In the genomic region with DNA sequence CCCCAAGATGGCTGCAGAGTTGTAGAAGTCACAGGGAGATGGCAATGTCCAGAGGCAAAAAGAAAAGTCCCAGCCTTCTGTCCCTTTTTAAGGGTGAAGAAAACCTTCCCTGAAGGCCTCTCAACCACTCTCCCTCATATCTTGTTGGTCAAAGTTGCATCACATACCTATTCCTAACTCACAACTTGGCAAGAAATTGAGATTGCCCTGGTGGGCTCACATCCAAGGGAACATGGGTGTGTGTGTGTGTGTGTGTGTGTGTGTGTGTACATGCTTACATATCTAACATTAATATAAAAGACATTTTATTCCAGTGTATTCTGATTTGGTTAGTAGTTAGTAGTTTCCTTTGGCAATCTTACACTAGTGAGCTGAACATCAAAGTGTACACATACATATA, we compare ENCODE assay signal across 27 cellular contexts.
"Had no signal": no experiment of that assay in that cellular context is flagged by ENCODE, and none has a peak within 500 bp of the region (broad histone marks: within the 10 kb centered on the region; RNA-seq: fewer than 3 reads in every experiment).

No MANE protein-coding gene starts in this region.

- H3K36me3 ChIP-seq: adrenal gland, SJCRH30 had no signal

- DNase-seq: activated CD4-positive, alpha-beta T cell treated with anti-CD3 and anti-CD28 coated beads for 4 hours; activated CD8-positive, alpha-beta memory T cell treated with anti-CD3 and anti-CD28 coated beads, Interleukin-2, amount 50 U/mL, for 4 hours; activated CD8-positive, alpha-beta T cell treated with anti-CD3 and anti-CD28 coated beads for 36 hours; activated gamma-delta T cell treated with Interleukin-2 at 50 U/mL for 16 hours; activated naive CD4-positive, alpha-beta T cell treated with anti-CD3 and anti-CD28 coated beads, Interleukin-2, amount 10 ng/mL, durations not matched to agents 7 days and 5 days; activated naive CD8-positive, alpha-beta T cell treated with anti-CD3 and anti-CD28 coated beads for 36 hours; activated T-cell treated with anti-CD3 and anti-CD28 coated beads, Interleukin-2, amount 50 U/mL, for 72 hours; adrenal gland; aorta; Karpas-422; NCI-H1048; NCI-H146; NCI-H187 treated with DMSO at 0.1 percent for 48 hours; NCI-H2171; NCI-H2227 treated with DMSO at 0.1 percent for 48 hours; NCI-H510A; NCI-H526 treated with DMSO at 0.1 percent for 48 hours; NK-92 treated with Interleukin-12 subunit alpha and Interleukin-12 subunit beta, amount 100 ng/mL, for 24 hours; OCI-M1; RPMI8226; SJCRH30; SK-N-SH; T-helper 1 cell had no signal

- FAIRE-seq: bronchial epithelial cell, K562 had no signal

- H3K27me3 ChIP-seq: adrenal gland, SJCRH30 had no signal

- H3K9ac ChIP-seq: SK-N-SH had no signal

- H3K9me3 ChIP-seq: adrenal gland, SJCRH30, SK-N-SH had no signal

- H3K4me2 ChIP-seq: SK-N-SH had no signal

- H3K4me3 ChIP-seq: adrenal gland, K562, SJCRH30 had no signal

- H3K27ac ChIP-seq: adrenal gland, SJCRH30 had no signal

- H3K4me1 ChIP-seq: adrenal gland, SJCRH30 had no signal

- ATAC-seq: activated CD4-positive, CD25-positive, alpha-beta regulatory T cell treated with anti-CD3 and anti-CD28 coated beads, Interleukin-2, amount 50 U/mL, for 24 hours; activated CD8-positive, alpha-beta T cell treated with anti-CD3 and anti-CD28 coated beads for 36 hours; activated T-cell treated with anti-CD3 and anti-CD28 coated beads, Interleukin-2, amount 50 U/mL, for 72 hours; K562; Panc1 had no signal
